15 cellular contexts compared by ENCODE assay signal in the genomic region with DNA sequence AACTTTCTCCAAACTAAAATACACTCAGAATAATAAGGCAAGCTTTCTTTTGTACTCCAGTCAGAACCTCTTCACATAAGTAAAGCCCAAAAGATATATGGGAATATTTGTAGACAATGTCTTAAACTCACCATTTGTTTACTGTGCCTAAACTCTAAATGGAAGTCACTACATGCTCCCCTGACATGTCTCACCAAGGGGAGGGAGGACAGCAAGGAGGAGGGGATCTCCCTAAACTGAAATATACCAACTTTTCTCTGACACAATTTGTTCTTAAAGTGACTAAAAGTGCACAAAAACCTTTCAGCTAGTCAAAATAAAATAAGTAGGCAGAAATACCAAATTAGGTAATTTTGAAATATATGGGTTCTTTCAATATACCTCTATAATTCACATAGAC. TPM values are rescaled to one million over a fixed set of nuclear protein-coding genes. Genes with fewer than 3 reads are reported as not detected.
DNase-seq lines count a peak whose midpoint lies in the region; ATAC-seq and TF ChIP-seq lines count a peak whose summit lies in the region.
"Had no signal": no experiment of that assay in that cellular context is flagged by ENCODE, and none has a peak within 500 bp of the region (broad histone marks: within the 10 kb centered on the region; RNA-seq: fewer than 3 reads in every experiment).

No MANE protein-coding gene starts in this region.

- peak overlapping the region; percentile 88 for H3K27ac Mint-ChIP-seq in activated CD8-positive, alpha-beta T cell treated with anti-CD3 and anti-CD28 coated beads, Interleukin-2, amount 10 ng/mL, durations not matched to agents 7 days and 5 days

- peak overlapping the region; percentile 77 for H3K4me3 Mint-ChIP-seq in activated CD8-positive, alpha-beta T cell treated with anti-CD3 and anti-CD28 coated beads, Interleukin-2, amount 10 ng/mL, durations not matched to agents 7 days and 5 days

- no peaks in the 10 kb centered on the region for H3K79me2 ChIP-seq in SK-N-SH (ENCODE audit: insufficient read depth)

- H3K27me3 Mint-ChIP-seq in activated CD8-positive, alpha-beta T cell treated with anti-CD3 and anti-CD28 coated beads, Interleukin-2, amount 10 ng/mL, durations not matched to agents 7 days and 5 days (ENCODE audit: low read depth): no peaks in the 10 kb centered on the region

- no peak for ATAC-seq in activated CD8-positive, alpha-beta T cell treated with anti-CD3 and anti-CD28 coated beads, Interleukin-2, amount 10 ng/mL, durations not matched to agents 7 days and 5 days
- peak; percentile 34 for ATAC-seq in mucosa of descending colon
- ATAC-seq in psoas muscle: no peak
- ATAC-seq: K562 had no signal

- H3F3A ChIP-seq in SK-N-SH (replicated peaks; ENCODE audit: insufficient read depth): no peaks in the 10 kb centered on the region

- H3K4me1 Mint-ChIP-seq in activated CD8-positive, alpha-beta T cell treated with anti-CD3 and anti-CD28 coated beads, Interleukin-2, amount 10 ng/mL, durations not matched to agents 7 days and 5 days (ENCODE audit: low read depth): peaks cover 86% of the 10 kb centered on the region

- no peaks in the 10 kb centered on the region for H3K9me3 Mint-ChIP-seq in activated CD8-positive, alpha-beta T cell treated with anti-CD3 and anti-CD28 coated beads, Interleukin-2, amount 10 ng/mL, durations not matched to agents 7 days and 5 days (ENCODE audit: insufficient read depth)

- H3K27ac ChIP-seq in psoas muscle: no peak overlapping the region
- no peak overlapping the region for H3K27ac ChIP-seq in SK-N-SH (ENCODE audit: low read depth in 2 of 2, low read length in 1 of 2)
- H3K27ac ChIP-seq: esophagus muscularis mucosa, uterus had no signal

- DNase-seq in stimulated activated CD4-positive, alpha-beta T cell treated with anti-CD3 and anti-CD28 coated beads, Interleukin-1b, Interleukin-23, amount 100 ng/mL, for 48 hours: peak; percentile 32
- no peak for DNase-seq in stimulated activated CD4-positive, alpha-beta T cell treated with anti-CD3 and anti-CD28 coated beads, Interleukin-12 subunit alpha, Interleukin-12 subunit beta, amount 100 ng/mL, for 4 hours
- no peak for DNase-seq in activated CD8-positive, alpha-beta T cell treated with anti-CD3 and anti-CD28 coated beads, Interleukin-2, amount 10 ng/mL, durations not matched to agents 7 days and 5 days
- DNase-seq in mucosa of descending colon (no peak), NCI-H2227 (lab: John Stamatoyannopoulos, UW; ENCODE audit: unreplicated experiment) (no peak), psoas muscle (no peak), GM19240 (ENCODE audit: insufficient read length, low spot score) (no peak), SK-N-SH (no peak)
- DNase-seq: DMS79, NCI-H2081, occipital lobe, uterus had no signal

- POLR2A ChIA-PET in activated CD8-positive, alpha-beta T cell treated with anti-CD3 and anti-CD28 coated beads, Interleukin-2, amount 10 ng/mL, durations not matched to agents 7 days and 5 days (lab: Charles Lee): interaction anchor here (1.6 kb wide), 1 partner anchor 21 kb away, joined by 6 read pairs; no protein-coding TSS in a partner anchor
- POLR2A ChIA-PET in SK-N-SH (lab: Yijun Ruan, JAX): no interaction called here

- intact Hi-C loops in mucosa of descending colon (cut with DNase I, micrococcal nuclease): loop anchor here in 1 of 2 donors (10.0 kb wide), 1 partner anchor 89 kb away; a partner anchor contains a TSS
- intact Hi-C loops in psoas muscle (cut with DNase I): no loop called here

- TF ChIP-seq CTCF in mucosa of descending colon (IDR thresholded peaks at IDR 0.05) (no peak), psoas muscle (IDR thresholded peaks at IDR 0.05) (no peak), SK-N-SH (IDR thresholded peaks at IDR 0.05) (no peak)

- no peak overlapping the region for H3K9ac ChIP-seq in SK-N-SH

- TF ChIP-seq RAD21 in SK-N-SH (IDR thresholded peaks at IDR 0.05; ENCODE audit: low read length): no peak

- no peak for TF ChIP-seq EP300 in SK-N-SH (IDR thresholded peaks at IDR 0.05; ENCODE audit: borderline replicate concordance in 1 of 2, low read depth in 1 of 2, low read length in 1 of 2)

- no peak overlapping the region; the same call in 1 of the 2 replicates for H2AFZ ChIP-seq in SK-N-SH (ENCODE audit: low read depth)

- H3K36me3 Mint-ChIP-seq in activated CD8-positive, alpha-beta T cell treated with anti-CD3 and anti-CD28 coated beads, Interleukin-2, amount 10 ng/mL, durations not matched to agents 7 days and 5 days (ENCODE audit: low read depth): peaks cover 47% of the 10 kb centered on the region

- H3K4me1 ChIP-seq in mucosa of descending colon (ENCODE audit: low read depth) (no peaks in the 10 kb centered on the region), psoas muscle (no peaks in the 10 kb centered on the region), SK-N-SH (ENCODE audit: control insufficient read depth in 1 of 2, insufficient read depth in 2 of 2, low read depth in 1 of 2, low read length in 1 of 2) (no peaks in the 10 kb centered on the region)
- H3K4me1 ChIP-seq: esophagus muscularis mucosa, uterus had no signal

- no peaks in the 10 kb centered on the region for H3K9me3 ChIP-seq in mucosa of descending colon
- H3K9me3 ChIP-seq in psoas muscle: no peaks in the 10 kb centered on the region
- H3K9me3 ChIP-seq in SK-N-SH: no peaks in the 10 kb centered on the region
- H3K9me3 ChIP-seq: esophagus muscularis mucosa, uterus had no signal

- no peaks in the 10 kb centered on the region for H4K20me1 ChIP-seq in SK-N-SH (ENCODE audit: insufficient read depth)

- H3K9me2 ChIP-seq in SK-N-SH: no peaks in the 10 kb centered on the region

- H3K4me3 ChIP-seq in mucosa of descending colon: no peak overlapping the region
- H3K4me3 ChIP-seq in psoas muscle: no peak overlapping the region
- H3K4me3 ChIP-seq in SK-N-SH (ENCODE audit: low read depth in 2 of 2, low read length in 1 of 2): no peak overlapping the region
- H3K4me3 ChIP-seq: esophagus muscularis mucosa, K562, uterus had no signal

- no peak overlapping the region for H3K4me2 ChIP-seq in SK-N-SH

- H3K27me3 ChIP-seq in psoas muscle (ENCODE audit: insufficient read depth in 3 of 3, low read length in 2 of 3) (peaks cover 0 to 11% (median 7%) of the 10 kb centered on the region in 3 donors), SK-N-SH (ENCODE audit: insufficient read depth) (peaks cover 92% of the 10 kb centered on the region)
- H3K27me3 ChIP-seq: uterus had no signal

- CTCF ChIA-PET in activated CD8-positive, alpha-beta T cell treated with anti-CD3 and anti-CD28 coated beads, Interleukin-2, amount 10 ng/mL, durations not matched to agents 7 days and 5 days (lab: Charles Lee): interaction anchor here (0.7 to 3.8 kb wide), 12 partner anchors 9 to 204 kb away, joined by 3 to 20 read pairs (median 3); no protein-coding TSS in a partner anchor
- CTCF ChIA-PET in SK-N-SH (lab: Yijun Ruan, JAX): interaction anchor here (1.0 to 1.6 kb wide), 3 partner anchors 9 to 156 kb away, joined by 3 to 4 read pairs (median 3); no protein-coding TSS in a partner anchor

- H3K36me3 ChIP-seq in mucosa of descending colon (ENCODE audit: low read depth) (no peaks in the 10 kb centered on the region), psoas muscle (ENCODE audit: insufficient read depth in 1 of 2, low read depth in 1 of 2) (no peaks in the 10 kb centered on the region), SK-N-SH (replicated peaks in 1 of 2; ENCODE audit: control insufficient read depth in 1 of 2, insufficient read depth in 2 of 2, low read length in 1 of 2) (no peaks in the 10 kb centered on the region)
- H3K36me3 ChIP-seq: esophagus muscularis mucosa, uterus had no signal

TF ChIP-seq in SK-N-SH, 30 proteins besides CTCF, POLR2A, EP300 and RAD21 (continues in another document):
- TF ChIP-seq CHD2 (IDR thresholded peaks at IDR 0.05; ENCODE audit: low read length, partially characterized antibody) (no peak), POLR2AphosphoS5 (IDR thresholded peaks at IDR 0.05; ENCODE audit: low read depth, low read length) (no peak), TCF12 (IDR thresholded peaks at IDR 0.05) (no peak)

RNA-seq across cellular contexts. Expression of a gene that starts 38.5 kb away (rescaled TPM):
- under 1 TPM in 1 of 2 experiments, not detected in 1; 0.37 TPM for total RNA-seq in activated CD8-positive, alpha-beta T cell treated with anti-CD3 and anti-CD28 coated beads, Interleukin-2, amount 10 ng/mL, durations not matched to agents 7 days and 5 days
- total RNA-seq in mucosa of descending colon (10 to 100 TPM; 13.6 to 49.0 (median 28.0) TPM), psoas muscle (not detected)
- polyA plus RNA-seq in psoas muscle (under 1 TPM in 2 of 3 donors, not detected in 1; 0.06 to 0.69 TPM), SK-N-SH (2012; rRNA removed) (not detected in 2 replicates)
- 0.01 TPM in 1 of 2 replicates, not detected in the other for polyA plus RNA-seq in SK-N-SH (2012; cell fraction: cytosol; rRNA removed)
- polyA plus RNA-seq in SK-N-SH (2012; cell fraction: nucleus; rRNA removed): 0.05 TPM in 2 replicates
- total RNA-seq: cerebellum, occipital lobe had no signal

RNA-seq across cellular contexts. Expression of a gene that starts 45.9 kb away (rescaled TPM):
- 10 to 100 TPM; 44.0 to 44.6 TPM for total RNA-seq in activated CD8-positive, alpha-beta T cell treated with anti-CD3 and anti-CD28 coated beads, Interleukin-2, amount 10 ng/mL, durations not matched to agents 7 days and 5 days
- total RNA-seq in mucosa of descending colon: 10 to 100 TPM; 63.2 to 84.3 (median 67.1) TPM
- 10 to 100 TPM; 28.2 to 44.3 (median 36.2) TPM for total RNA-seq in psoas muscle
- polyA plus RNA-seq in psoas muscle: 10 to 100 TPM; 42.6 to 83.9 (median 63.5) TPM
- polyA plus RNA-seq in SK-N-SH (2012; rRNA removed): 100 and 105 TPM in 2 replicates
- 84.1 and 96.5 TPM in 2 replicates for polyA plus RNA-seq in SK-N-SH (2012; cell fraction: cytosol; rRNA removed)
- 37.0 and 62.4 TPM in 2 replicates for polyA plus RNA-seq in SK-N-SH (2012; cell fraction: nucleus; rRNA removed)

Comparison
In these comparisons a context has a peak if more than half of its experiments do, and no peak if none do; other contexts are left out.
1. RNA of a gene that starts 38.5 kb away (total RNA-seq): 13.6 to 49.0 TPM in mucosa of descending colon; 0.37 TPM in activated CD8-positive, alpha-beta T cell treated with anti-CD3 and anti-CD28 coated beads, Interleukin-2, amount 10 ng/mL, durations not matched to agents 7 days and 5 days and not detected in psoas muscle; every median in the first group is over 10 times any median in the second.